37 cellular contexts compared by ENCODE assay signal in the genomic region with DNA sequence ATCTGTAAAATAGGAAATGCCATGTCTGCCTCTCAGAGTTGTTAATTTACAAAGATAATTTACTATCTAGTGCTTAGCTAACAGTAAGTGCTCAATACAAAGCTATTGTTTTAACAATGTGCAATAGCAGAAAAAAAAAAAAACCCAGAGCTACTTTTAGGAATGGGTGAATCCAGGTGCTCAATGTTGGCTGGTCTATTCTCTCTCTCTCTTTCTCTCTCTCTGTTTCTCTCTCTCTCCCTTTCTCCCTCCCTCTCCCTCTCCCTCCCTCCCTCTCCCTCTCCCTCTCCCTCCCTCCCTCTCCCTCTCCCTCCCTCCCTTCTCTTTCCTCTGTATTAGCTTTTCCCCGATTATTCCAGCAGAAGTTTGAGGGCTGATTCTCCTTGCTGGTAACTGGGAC. TPM values are rescaled to one million over a fixed set of nuclear protein-coding genes. Genes with fewer than 3 reads are reported as not detected.
"Had no signal": no experiment of that assay in that cellular context is flagged by ENCODE, and none has a peak within 500 bp of the region (broad histone marks: within the 10 kb centered on the region; RNA-seq: fewer than 3 reads in every experiment).

No MANE protein-coding gene starts in this region.

- ATAC-seq: activated naive CD4-positive, alpha-beta T cell treated with anti-CD3 and anti-CD28 coated beads, Interleukin-2, amount 50 U/mL, for 72 hours; activated naive CD8-positive, alpha-beta T cell treated with anti-CD3 and anti-CD28 coated beads, Interleukin-2, amount 50 U/mL, for 24 hours; activated T-cell treated with anti-CD3 and anti-CD28 coated beads, Interleukin-2, amount 50 U/mL, for 4 hours; activated T-cell treated with anti-CD3 and anti-CD28 coated beads, Interleukin-2, amount 50 U/mL, for 72 hours; activated T-helper 17 cell treated with anti-CD3 and anti-CD28 coated beads, Interleukin-2, amount 50 U/mL, for 72 hours; body of pancreas had no signal

- H3K27ac ChIP-seq: adrenal gland, ascending aorta, body of pancreas, brain microvascular endothelial cell, breast epithelium, cardiac muscle cell had no signal

- H3K4me3 ChIP-seq: adrenal gland, ascending aorta, body of pancreas, breast epithelium, cardiac muscle cell had no signal

- H3K4me1 ChIP-seq: adrenal gland, ascending aorta, breast epithelium had no signal

- H3K9me3 ChIP-seq: adrenal gland, ascending aorta, body of pancreas, breast epithelium had no signal

- DNase-seq: activated effector memory CD4-positive, alpha-beta T cell treated with anti-CD3 and anti-CD28 coated beads, Interleukin-2, amount 50 U/mL, for 16 hours; activated effector memory CD4-positive, alpha-beta T cell treated with Interleukin-2 at 50 U/mL for 16 hours; activated gamma-delta T cell; activated gamma-delta T cell treated with Interleukin-2 at 50 U/mL for 16 hours; activated naive CD4-positive, alpha-beta T cell; activated naive CD4-positive, alpha-beta T cell treated with anti-CD3 and anti-CD28 coated beads for 36 hours; activated naive CD4-positive, alpha-beta T cell treated with anti-CD3 and anti-CD28 coated beads, Interleukin-2, amount 10 ng/mL, durations not matched to agents 7 days and 5 days; activated naive CD4-positive, alpha-beta T cell treated with anti-CD3 and anti-CD28 coated beads, Interleukin-2, amount 50 U/mL, for 16 hours; activated naive CD4-positive, alpha-beta T cell treated with Interleukin-2 at 50 U/mL for 16 hours; activated naive CD8-positive, alpha-beta T cell treated with anti-CD3 and anti-CD28 coated beads for 36 hours; activated naive CD8-positive, alpha-beta T cell treated with anti-CD3 and anti-CD28 coated beads, Interleukin-2, amount 10 ng/mL, durations not matched to agents 7 days and 5 days; activated naive CD8-positive, alpha-beta T cell treated with anti-CD3 and anti-CD28 coated beads, Interleukin-2, amount 50 U/mL, for 24 hours; activated T-cell treated with anti-CD3 and anti-CD28 coated beads, Interleukin-2, amount 50 U/mL, for 1 hour; activated T-cell treated with anti-CD3 and anti-CD28 coated beads, Interleukin-2, amount 50 U/mL, for 24 hours; activated T-cell treated with anti-CD3 and anti-CD28 coated beads, Interleukin-2, amount 50 U/mL, for 4 hours; activated T-cell treated with anti-CD3 and anti-CD28 coated beads, Interleukin-2, amount 50 U/mL, for 48 hours; activated T-cell treated with anti-CD3 and anti-CD28 coated beads, Interleukin-2, amount 50 U/mL, for 72 hours; adrenal gland; amniotic stem cell; amygdala; anterior cingulate cortex; aorta; body of pancreas; brain microvascular endothelial cell; caudate nucleus; central memory CD4-positive, alpha-beta T cell; cerebellar nuclear complex had no signal

- H3K27me3 ChIP-seq: adrenal gland, ascending aorta, body of pancreas, brain microvascular endothelial cell, breast epithelium, cardiac muscle cell had no signal

- FAIRE-seq: astrocyte, bronchial epithelial cell had no signal

- H3K36me3 ChIP-seq: adrenal gland, brain microvascular endothelial cell, breast epithelium, cardiac muscle cell had no signal

RNA-seq across cellular contexts. Expression of a gene that starts 30.1 kb away (rescaled TPM):
- total RNA-seq: activated naive CD8-positive, alpha-beta T cell treated with anti-CD3 and anti-CD28 coated beads, Interleukin-2, amount 10 ng/mL, durations not matched to agents 7 days and 5 days; activated T-cell treated with anti-CD3 and anti-CD28 coated beads, Interleukin-2, amount 50 U/mL, for 4 hours; activated T-cell treated with anti-CD3 and anti-CD28 coated beads, Interleukin-2, amount 50 U/mL, for 72 hours; activated T-helper 1 cell treated with anti-CD3 and anti-CD28 coated beads, Interleukin-12 subunit alpha, Interleukin-12 subunit beta, Interleukin-2, Interleukin-4 antibody, amounts not matched to agents 30 ng/mL and 10 ng/mL and 1 ng/mL, durations not matched to agents 14 hours and 24 hours and 36 hours; activated T-helper 2 cell treated with anti-CD3 and anti-CD28 coated beads, Interferon-gamma antibody, Interleukin-2, Interleukin-4, amounts not matched to agents 10 μg/mL and 5 μg/mL and 100 μg/mL, durations not matched to agents 14 hours and 24 hours and 36 hours; aorta; ascending aorta; breast epithelium; bronchial epithelial cell; cardiac septum had no signal
- polyA plus RNA-seq: cardiac muscle cell had no signal
